Comparison of ENCODE assay signal across 9 cellular contexts in the genomic region with DNA sequence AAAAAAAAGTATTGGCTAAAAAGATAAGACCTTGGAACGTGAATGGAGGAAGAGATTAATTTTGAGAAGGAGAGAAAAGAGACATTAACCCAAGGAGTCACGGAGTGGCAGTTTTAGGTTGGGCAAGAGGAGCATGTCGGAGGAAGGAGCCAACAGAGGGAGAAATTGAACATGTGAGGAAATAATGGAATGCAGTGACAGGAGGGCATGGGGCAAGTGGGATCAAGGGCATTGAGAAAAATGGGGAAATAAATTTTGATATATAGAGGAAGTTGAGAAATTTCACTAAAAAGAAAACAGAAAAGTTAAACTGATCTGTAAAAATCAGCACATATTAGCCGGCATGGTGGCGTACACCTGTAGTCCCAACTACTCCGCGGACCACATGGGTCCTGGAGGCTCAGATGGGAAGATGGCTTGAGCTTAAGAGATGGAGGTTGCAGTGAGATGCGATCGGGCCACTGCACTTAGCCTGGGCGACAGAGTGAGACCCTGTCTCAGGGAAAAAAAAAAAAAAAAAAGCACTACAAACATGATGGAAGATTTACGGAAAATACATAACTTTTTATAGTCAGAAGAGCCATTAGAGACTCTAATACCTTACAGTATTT. TPM values are rescaled to one million over a fixed set of nuclear protein-coding genes. Genes with fewer than 3 reads are reported as not detected.
DNase-seq lines count a peak whose midpoint lies in the region; ATAC-seq and TF ChIP-seq lines count a peak whose summit lies in the region.
"Had no signal": no experiment of that assay in that cellular context is flagged by ENCODE, and none has a peak within 500 bp of the region (broad histone marks: within the 10 kb centered on the region; RNA-seq: fewer than 3 reads in every experiment).

No MANE protein-coding gene starts in this region.

- no peaks in the 10 kb centered on the region for H3K9me3 Mint-ChIP-seq in activated T-helper 1 cell treated with anti-CD3 and anti-CD28 coated beads, Interleukin-12 subunit alpha, Interleukin-12 subunit beta, Interleukin-2, Interleukin-4 antibody, amounts not matched to agents 30 ng/mL and 10 ng/mL and 1 ng/mL, durations not matched to agents 14 hours and 24 hours and 36 hours

- no peak for ATAC-seq in right cardiac atrium
- no peak for ATAC-seq in left ventricle myocardium superior
- ATAC-seq in left lung, result no peak
- ATAC-seq in GM18868 (IDR thresholded peaks at IDR 0.05; ENCODE audit: unreplicated experiment), result no peak

- DNase-seq in right cardiac atrium (no peak), left ventricle myocardium superior (no peak), left lung (no peak), vagina (ENCODE audit: extremely low spot score in 2 of 2) (no peak), epidermal melanocyte (ENCODE audit: insufficient read length, low spot score) (no peak), OCI-M2 (lab: John Stamatoyannopoulos, UW; ENCODE audit: unreplicated experiment) (no peak)
- no peak for DNase-seq in activated T-helper 1 cell treated with anti-CD3 and anti-CD28 coated beads, Interleukin-12 subunit alpha, Interleukin-12 subunit beta, Interleukin-2, Interleukin-4 antibody, amounts not matched to agents 30 ng/mL and 10 ng/mL and 1 ng/mL, durations not matched to agents 14 hours and 24 hours and 36 hours (ENCODE audit: low spot score)
- DNase-seq: stimulated activated CD4-positive, alpha-beta T cell treated with anti-CD3 and anti-CD28 coated beads, Interleukin-12 subunit alpha, Interleukin-12 subunit beta, amount 100 ng/mL, for 4 hours had no signal

- peaks cover 57% of the 10 kb centered on the region for H3K4me1 Mint-ChIP-seq in activated T-helper 1 cell treated with anti-CD3 and anti-CD28 coated beads, Interleukin-12 subunit alpha, Interleukin-12 subunit beta, Interleukin-2, Interleukin-4 antibody, amounts not matched to agents 30 ng/mL and 10 ng/mL and 1 ng/mL, durations not matched to agents 14 hours and 24 hours and 36 hours (ENCODE audit: low read depth)

- TF ChIP-seq POLR2A in vagina (IDR thresholded peaks at IDR 0.05), result no peak

- H3K27me3 Mint-ChIP-seq in activated T-helper 1 cell treated with anti-CD3 and anti-CD28 coated beads, Interleukin-12 subunit alpha, Interleukin-12 subunit beta, Interleukin-2, Interleukin-4 antibody, amounts not matched to agents 30 ng/mL and 10 ng/mL and 1 ng/mL, durations not matched to agents 14 hours and 24 hours and 36 hours (ENCODE audit: insufficient read depth), result no peaks in the 10 kb centered on the region

- H3K36me3 Mint-ChIP-seq in activated T-helper 1 cell treated with anti-CD3 and anti-CD28 coated beads, Interleukin-12 subunit alpha, Interleukin-12 subunit beta, Interleukin-2, Interleukin-4 antibody, amounts not matched to agents 30 ng/mL and 10 ng/mL and 1 ng/mL, durations not matched to agents 14 hours and 24 hours and 36 hours (ENCODE audit: low read depth), result peaks cover 17% of the 10 kb centered on the region

- H3K4me1 ChIP-seq in right cardiac atrium (ENCODE audit: control insufficient read depth, insufficient read depth, low read length) (no peaks in the 10 kb centered on the region), left lung (peaks cover 19 to 63% of the 10 kb centered on the region in 2 donors), vagina (peaks cover 33% of the 10 kb centered on the region)

- no peak for TF ChIP-seq CTCF in left lung (IDR thresholded peaks at IDR 0.05)
- TF ChIP-seq CTCF in vagina (IDR thresholded peaks at IDR 0.05), result no peak

- H3K27ac Mint-ChIP-seq in activated T-helper 1 cell treated with anti-CD3 and anti-CD28 coated beads, Interleukin-12 subunit alpha, Interleukin-12 subunit beta, Interleukin-2, Interleukin-4 antibody, amounts not matched to agents 30 ng/mL and 10 ng/mL and 1 ng/mL, durations not matched to agents 14 hours and 24 hours and 36 hours, result peak overlapping the region; percentile 45

- peak overlapping the region; percentile 96 for H3K4me3 Mint-ChIP-seq in activated T-helper 1 cell treated with anti-CD3 and anti-CD28 coated beads, Interleukin-12 subunit alpha, Interleukin-12 subunit beta, Interleukin-2, Interleukin-4 antibody, amounts not matched to agents 30 ng/mL and 10 ng/mL and 1 ng/mL, durations not matched to agents 14 hours and 24 hours and 36 hours

- 71% methylated on average over 11 of the region's 11 CpGs for WGBS in right cardiac atrium

- H3K27me3 ChIP-seq in right cardiac atrium (ENCODE audit: control insufficient read depth, insufficient read depth) (no peaks in the 10 kb centered on the region), left lung (no peaks in the 10 kb centered on the region), vagina (no peaks in the 10 kb centered on the region)

- H3K36me3 ChIP-seq in left lung (peaks cover 0 to 7% of the 10 kb centered on the region in 2 donors), vagina (peaks cover 0 to 8% of the 10 kb centered on the region in 2 donors)

- peak overlapping the region; percentile 87 for H3K4me3 ChIP-seq in right cardiac atrium (ENCODE audit: low read length)
- H3K4me3 ChIP-seq in left lung, result peak overlapping the region; percentile 84 to 99
- H3K4me3 ChIP-seq in vagina, result peak overlapping the region; percentile 65 to 83

- H3K9me3 ChIP-seq in right cardiac atrium (ENCODE audit: control insufficient read depth, low read length) (no peaks in the 10 kb centered on the region), left lung (no peaks in the 10 kb centered on the region), vagina (no peaks in the 10 kb centered on the region)

- H3K27ac ChIP-seq in right cardiac atrium (ENCODE audit: low read length), result no peak overlapping the region
- peak overlapping the region in 1 of 2 donors; percentile 96 for H3K27ac ChIP-seq in left lung
- no peak overlapping the region for H3K27ac ChIP-seq in vagina

- intact Hi-C loops in right cardiac atrium (cut with DNase I), result loop anchor here in 2 of 4 donors (5.0 to 10.0 kb wide), 2 partner anchors 95 to 102 kb away; no protein-coding TSS in a partner anchor
- intact Hi-C loops in left ventricle myocardium superior (cut with micrococcal nuclease), result loop anchor here (10.0 kb wide), 1 partner anchor 95 kb away; no protein-coding TSS in a partner anchor
- intact Hi-C loops in activated T-helper 1 cell treated with anti-CD3 and anti-CD28 coated beads, Interleukin-12 subunit alpha, Interleukin-12 subunit beta, Interleukin-2, Interleukin-4 antibody, amounts not matched to agents 30 ng/mL and 10 ng/mL and 1 ng/mL, durations not matched to agents 14 hours and 24 hours and 36 hours (cut with micrococcal nuclease), result loop anchor here (5.0 to 10.0 kb wide), 2 partner anchors 57 to 185 kb away; partner anchors contain the start of gene CDAN1
- intact Hi-C loops in left lung (cut with DNase I), result loop anchor here in 1 of 2 donors (10.0 kb wide), 1 partner anchor 95 kb away; no protein-coding TSS in a partner anchor
- intact Hi-C loops in vagina (cut with DNase I), result no loop called here

RNA-seq across cellular contexts. Expression of gene HAUS2, which starts 1.2 kb away (rescaled TPM):
- total RNA-seq in right cardiac atrium (10 to 100 TPM; 10.0 to 15.2 (median 12.1) TPM), left ventricle myocardium superior (12.2 TPM), left lung (10 to 100 TPM; 18.4 to 20.5 TPM), vagina (25.8 TPM)
- polyA plus RNA-seq in right cardiac atrium, result 12.4 TPM
- 43.2 and 46.7 TPM in 2 replicates for total RNA-seq in activated T-helper 1 cell treated with anti-CD3 and anti-CD28 coated beads, Interleukin-12 subunit alpha, Interleukin-12 subunit beta, Interleukin-2, Interleukin-4 antibody, amounts not matched to agents 30 ng/mL and 10 ng/mL and 1 ng/mL, durations not matched to agents 14 hours and 24 hours and 36 hours

RNA-seq across cellular contexts. Expression of gene LRRC57, which starts 1.3 kb away (rescaled TPM):
- total RNA-seq in right cardiac atrium (10 to 100 TPM; 11.1 to 17.2 (median 14.4) TPM), left ventricle myocardium superior (14.0 TPM), left lung (10 to 100 TPM; 26.7 to 27.9 TPM), vagina (25.3 TPM)
- polyA plus RNA-seq in right cardiac atrium, result 7.3 TPM
- total RNA-seq in activated T-helper 1 cell treated with anti-CD3 and anti-CD28 coated beads, Interleukin-12 subunit alpha, Interleukin-12 subunit beta, Interleukin-2, Interleukin-4 antibody, amounts not matched to agents 30 ng/mL and 10 ng/mL and 1 ng/mL, durations not matched to agents 14 hours and 24 hours and 36 hours, result 19.9 TPM in 2 replicates

RNA-seq across cellular contexts. Expression of gene STARD9, which starts 25.5 kb away (rescaled TPM):
- 10 to 100 TPM in 3 of 4 donors, 1 to 10 TPM in 1; 9.9 to 12.0 (median 11.5) TPM for total RNA-seq in right cardiac atrium
- 8.6 TPM for polyA plus RNA-seq in right cardiac atrium
- total RNA-seq in left ventricle myocardium superior, result 6.9 TPM
- 6.1 and 9.2 TPM in 2 replicates for total RNA-seq in activated T-helper 1 cell treated with anti-CD3 and anti-CD28 coated beads, Interleukin-12 subunit alpha, Interleukin-12 subunit beta, Interleukin-2, Interleukin-4 antibody, amounts not matched to agents 30 ng/mL and 10 ng/mL and 1 ng/mL, durations not matched to agents 14 hours and 24 hours and 36 hours
- total RNA-seq in left lung, result 10 to 100 TPM in 1 of 2 donors, 1 to 10 TPM in 1; 9.4 to 10.9 TPM
- total RNA-seq in vagina, result 35.1 TPM

RNA-seq across cellular contexts. Expression of gene SNAP23, which starts 54.5 kb away (rescaled TPM):
- 10 to 100 TPM; 33.7 to 42.7 (median 39.0) TPM for total RNA-seq in right cardiac atrium
- polyA plus RNA-seq in right cardiac atrium, result 28.4 TPM
- 23.8 TPM for total RNA-seq in left ventricle myocardium superior
- 73.8 and 87.5 TPM in 2 replicates for total RNA-seq in activated T-helper 1 cell treated with anti-CD3 and anti-CD28 coated beads, Interleukin-12 subunit alpha, Interleukin-12 subunit beta, Interleukin-2, Interleukin-4 antibody, amounts not matched to agents 30 ng/mL and 10 ng/mL and 1 ng/mL, durations not matched to agents 14 hours and 24 hours and 36 hours
- total RNA-seq in left lung, result 10 to 100 TPM; 89.9 to 96.3 TPM
- total RNA-seq in vagina, result 60.9 TPM

RNA-seq across cellular contexts. Expression of gene ZNF106, which starts 58.9 kb away (rescaled TPM):
- total RNA-seq in right cardiac atrium (100 to 1,000 TPM; 408 to 507 (median 423) TPM), left ventricle myocardium superior (558 TPM), left lung (100 to 1,000 TPM in 1 of 2 donors, 10 to 100 TPM in 1; 93.1 to 106 TPM), vagina (38.1 TPM)
- 94.6 TPM for polyA plus RNA-seq in right cardiac atrium
- total RNA-seq in activated T-helper 1 cell treated with anti-CD3 and anti-CD28 coated beads, Interleukin-12 subunit alpha, Interleukin-12 subunit beta, Interleukin-2, Interleukin-4 antibody, amounts not matched to agents 30 ng/mL and 10 ng/mL and 1 ng/mL, durations not matched to agents 14 hours and 24 hours and 36 hours, result 62.8 and 63.9 TPM in 2 replicates
